8 cellular contexts compared by ENCODE assay signal in the genomic region with DNA sequence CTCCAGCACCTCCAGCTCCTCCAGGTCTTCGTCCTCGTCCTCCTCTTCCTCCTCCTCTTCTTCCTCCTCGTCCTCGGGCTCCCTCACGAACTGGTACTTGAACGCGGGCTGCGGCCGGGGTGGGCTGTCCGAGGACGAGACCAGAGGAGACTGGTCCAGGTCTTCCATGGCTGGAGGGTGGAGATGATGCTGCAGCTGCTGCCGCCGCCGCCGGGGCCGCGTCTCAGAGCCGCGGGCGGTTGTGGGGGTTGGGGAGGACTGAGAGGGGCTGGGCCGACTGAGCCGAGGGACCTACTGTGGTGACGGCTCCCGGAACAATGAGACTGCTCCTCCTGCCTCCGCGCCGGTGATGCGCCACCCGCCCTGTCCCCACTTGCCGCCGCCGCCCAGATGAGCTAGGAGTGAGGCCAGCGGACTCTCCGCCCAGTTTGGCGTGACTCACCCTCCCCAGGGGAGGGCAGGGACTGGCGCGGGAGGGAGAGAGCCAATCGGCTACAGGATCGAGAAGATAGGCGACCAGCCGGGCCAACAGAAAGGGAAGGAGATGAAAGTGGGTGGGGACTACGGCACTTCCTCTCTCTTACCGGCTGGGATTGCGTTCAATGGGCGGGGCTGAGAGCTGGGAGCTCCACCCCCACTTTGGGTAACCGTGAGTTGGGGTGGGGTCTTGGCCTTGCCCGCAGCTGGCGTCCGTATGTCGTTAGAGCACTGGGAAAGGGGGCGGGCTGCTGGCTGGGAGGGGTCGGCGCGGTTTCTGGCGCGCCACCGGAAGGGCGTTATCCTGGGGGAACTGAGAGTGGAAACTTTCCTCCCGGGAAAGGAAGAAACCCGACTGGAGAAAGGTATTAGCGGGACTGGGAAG. TPM values are rescaled to one million over a fixed set of nuclear protein-coding genes. Genes with fewer than 3 reads are reported as not detected.
DNase-seq lines count a peak whose midpoint lies in the region; ATAC-seq, FAIRE-seq and TF ChIP-seq lines count a peak whose summit lies in the region.

TSS of gene RTN4 (minus strand) at position 319 of the 862 bp plus-strand sequence. CDS start at position 168, 151 bp downstream.

- H3K9me3 ChIP-seq in BE2C: no peaks in the 10 kb centered on the region

- H3K36me3 ChIP-seq in BE2C: 0 out of 2 replicates have a peak, but pooled peaks cover 3% of the 10 kb centered on the region

- peak; percentile 99 for FAIRE-seq in GM19239 (lab: Jason Lieb, UNC)

- peak; percentile 77 for ATAC-seq in HG03457 (IDR thresholded peaks at IDR 0.05; ENCODE audit: unreplicated experiment)

- no peaks in the 10 kb centered on the region for H3K4me1 ChIP-seq in BE2C

- DNase-seq in BE2C (peak; percentile 95), GM19239 (ENCODE audit: insufficient read length, low spot score) (peak; percentile 75), NCI-H524 treated with DMSO at 0.1 percent for 48 hours (lab: John Stamatoyannopoulos, UW) (peak; percentile 97), kidney glomerular epithelial cell (lab: John Stamatoyannopoulos, UW) (peak; percentile 98)
- peak; percentile 98 to 99 for DNase-seq in activated CD4-positive, alpha-beta T cell treated with anti-CD3 and anti-CD28 coated beads for 4 hours
- DNase-seq in stimulated activated CD4-positive, alpha-beta T cell treated with anti-CD3 and anti-CD28 coated beads, Interleukin-1b, Interleukin-23, amount 100 ng/mL, for 1 hour (ENCODE audit: low read depth in 2 of 2): peak; percentile 93 to 96

- H3K4me3 ChIP-seq in BE2C (ENCODE audit: low read depth, low read length): peak within 1 kb of the TSS; percentile 84

- TF ChIP-seq CTCF in BE2C (IDR thresholded peaks at IDR 0.05; ENCODE audit: low read depth, low read length): no peak

- H3K27me3 ChIP-seq in BE2C: no peaks in the 10 kb centered on the region

- H3K27ac ChIP-seq in cingulate gyrus (ENCODE audit: low read depth, low read length): peak within 1 kb of the TSS; percentile 98

RNA-seq across cellular contexts. Expression of gene RTN4, which starts in this region (rescaled TPM):
- polyA plus RNA-seq in BE2C (2012; ENCODE audit: insufficient read depth, insufficient read length, low read depth): 102 TPM

Comparison
In these comparisons a context has a peak if more than half of its experiments do, and no peak if none do; other contexts are left out.
1. Peak in every context shown above with its lines: DNase-seq, ATAC-seq, H3K4me3 ChIP-seq and H3K27ac ChIP-seq.